16 cellular contexts compared by ENCODE assay signal in genomic region chr14:105182296-105183020, GRCh38. TPM values are rescaled to one million over a fixed set of nuclear protein-coding genes. Genes with fewer than 3 reads are reported as not detected.
DNase-seq lines count a peak whose midpoint lies in the region; ATAC-seq, FAIRE-seq and TF ChIP-seq lines count a peak whose summit lies in the region.
"Had no signal": no experiment of that assay in that cellular context is flagged by ENCODE, and none has a peak within 500 bp of the region (broad histone marks: within the 10 kb centered on the region; RNA-seq: fewer than 3 reads in every experiment).

No MANE protein-coding gene starts in this region.

- peaks cover 7% of the 10 kb centered on the region for H3K4me1 Mint-ChIP-seq in activated CD4-positive, alpha-beta memory T cell treated with anti-CD3 and anti-CD28 coated beads for 36 hours (ENCODE audit: low read depth)
- no peaks in the 10 kb centered on the region for H3K4me1 Mint-ChIP-seq in type B pancreatic cell (ENCODE audit: unreplicated experiment)

- intact Hi-C loops in heart left ventricle (cut with DNase I), result loop anchor here in 1 of 10 donors (10.0 kb wide), 1 partner anchor 352 kb away; no protein-coding TSS in a partner anchor
- intact Hi-C loops in Right ventricle myocardium superior (cut with DNase I), result no loop called here
- intact Hi-C loops in activated CD4-positive, alpha-beta memory T cell treated with anti-CD3 and anti-CD28 coated beads for 36 hours (cut with micrococcal nuclease), result no loop called here

- dilution Hi-C loops in keratinocyte (cut with MboI; ENCODE audit: extremely low pct_ligation_motif_present, low sequenced_read_pairs), result no loop called here

- H3K4me1 ChIP-seq in heart left ventricle (peaks cover 0 to 26% (median 15%) of the 10 kb centered on the region in 12 donors), keratinocyte (ENCODE audit: control insufficient read depth, extremely low read depth, insufficient read depth, low read length) (peaks cover 18% of the 10 kb centered on the region)

- H3K4me3 Mint-ChIP-seq in activated CD4-positive, alpha-beta memory T cell treated with anti-CD3 and anti-CD28 coated beads for 36 hours, result peak overlapping the region; percentile 38
- peak overlapping the region; percentile 76 for H3K4me3 Mint-ChIP-seq in type B pancreatic cell

- H3K27me3 ChIP-seq in heart left ventricle, result peaks cover 0 to 3% (median 0%) of the 10 kb centered on the region in 9 donors
- H3K27me3 ChIP-seq in keratinocyte (ENCODE audit: control insufficient read depth, extremely low read depth, insufficient read depth, low read length), result no peaks in the 10 kb centered on the region
- H3K27me3 ChIP-seq: vagina had no signal

- ATAC-seq in heart left ventricle (peak in 2 of 4 donors; percentile 29 to 47), Right ventricle myocardium superior (ENCODE audit: poor library complexity) (no peak)

- no peak overlapping the region for H3K4me3 ChIP-seq in heart left ventricle
- H3K4me3 ChIP-seq in keratinocyte (ENCODE audit: control insufficient read depth in 2 of 3, extremely low read depth in 1 of 3, insufficient read depth in 2 of 3, low read depth in 1 of 3, low read length in 3 of 3), result no peak overlapping the region
- H3K4me3 ChIP-seq: mucosa of descending colon had no signal

- no peak overlapping the region for H3K27ac Mint-ChIP-seq in activated CD4-positive, alpha-beta memory T cell treated with anti-CD3 and anti-CD28 coated beads for 36 hours
- H3K27ac Mint-ChIP-seq in type B pancreatic cell, result peak overlapping the region; percentile 77

- H3K9ac ChIP-seq in keratinocyte (ENCODE audit: control insufficient read depth, extremely low read depth, insufficient read depth, low read length), result no peak overlapping the region

- TF ChIP-seq POLR2A in heart left ventricle (IDR thresholded peaks at IDR 0.05), result peak in 1 of 2 donors; percentile 11

- peak overlapping the region; percentile 37 for H3K4me2 ChIP-seq in keratinocyte (ENCODE audit: control insufficient read depth, extremely low read depth, insufficient read depth, low read depth, low read length)

- TF ChIP-seq CTCF in heart left ventricle (IDR thresholded peaks at IDR 0.05) (no peak), keratinocyte (optimal IDR thresholded peaks at IDR 0.05 in 1 of 3, IDR thresholded peaks at IDR 0.05 in 1 of 3, conservative IDR thresholded peaks at IDR 0.05 in 1 of 3; ENCODE audit: extremely low read depth in 1 of 3, insufficient read depth in 2 of 3, low read length in 3 of 3) (no peak), type B pancreatic cell (conservative IDR thresholded peaks at IDR 0.05) (no peak)

- WGBS in heart left ventricle, 4 donors, result 51 to 65% (median 57%) methylated on average over 13 to 25 of the region's 25 CpGs

- CTCF ChIA-PET in activated CD4-positive, alpha-beta memory T cell treated with anti-CD3 and anti-CD28 coated beads for 36 hours (lab: Charles Lee), result interaction anchor here (0.6 to 3.1 kb wide), 7 partner anchors 13 to 631 kb away, joined by 3 to 13 read pairs (median 3); partner anchors contain the start of gene JAG2

- no peaks in the 10 kb centered on the region for H4K20me1 ChIP-seq in keratinocyte (ENCODE audit: control insufficient read depth, extremely low read depth, insufficient read depth, low read length)

- H3K79me2 ChIP-seq in keratinocyte (ENCODE audit: control insufficient read depth, insufficient read depth, low read length), result no peaks in the 10 kb centered on the region

- FAIRE-seq in keratinocyte (lab: Jason Lieb, UNC), result peak; percentile 5
- FAIRE-seq in GM19239 (lab: Jason Lieb, UNC), result no peak

- H3K36me3 Mint-ChIP-seq in activated CD4-positive, alpha-beta memory T cell treated with anti-CD3 and anti-CD28 coated beads for 36 hours, result no peaks in the 10 kb centered on the region
- H3K36me3 Mint-ChIP-seq in type B pancreatic cell, result no peaks in the 10 kb centered on the region

- H3K36me3 ChIP-seq in heart left ventricle (no peaks in the 10 kb centered on the region), keratinocyte (ENCODE audit: control insufficient read depth in 2 of 2, extremely low read depth in 1 of 2, insufficient read depth in 2 of 2, low read length in 2 of 2) (no peaks in the 10 kb centered on the region)
- H3K36me3 ChIP-seq: vagina had no signal

- no peaks in the 10 kb centered on the region for H3K27me3 Mint-ChIP-seq in activated CD4-positive, alpha-beta memory T cell treated with anti-CD3 and anti-CD28 coated beads for 36 hours
- H3K27me3 Mint-ChIP-seq in type B pancreatic cell, result peaks cover 5% of the 10 kb centered on the region

- peak overlapping the region; percentile 67 for H2AFZ ChIP-seq in keratinocyte (ENCODE audit: control insufficient read depth, low read length)

- H3K27ac ChIP-seq in heart left ventricle, result peak overlapping the region in 10 of 12 donors; percentile 6 to 74 (median 34)
- H3K27ac ChIP-seq in keratinocyte (ENCODE audit: control insufficient read depth, insufficient read depth, low read length), result no peak overlapping the region
- H3K27ac ChIP-seq: dorsolateral prefrontal cortex, vagina had no signal

- H3K9me3 ChIP-seq in heart left ventricle (no peaks in the 10 kb centered on the region), keratinocyte (ENCODE audit: control insufficient read depth, low read depth, low read length) (no peaks in the 10 kb centered on the region)
- H3K9me3 ChIP-seq: mucosa of descending colon, vagina had no signal

- POLR2A ChIA-PET in activated CD4-positive, alpha-beta memory T cell treated with anti-CD3 and anti-CD28 coated beads for 36 hours (lab: Charles Lee), result interaction anchor here (1.1 kb wide), 1 partner anchor 10 kb away, joined by 4 read pairs; no protein-coding TSS in a partner anchor

- no peaks in the 10 kb centered on the region for H3K9me3 Mint-ChIP-seq in activated CD4-positive, alpha-beta memory T cell treated with anti-CD3 and anti-CD28 coated beads for 36 hours
- no peaks in the 10 kb centered on the region for H3K9me3 Mint-ChIP-seq in type B pancreatic cell

- DNase-seq in heart left ventricle (no peak), Right ventricle myocardium superior (no peak), keratinocyte (ENCODE audit: low read depth, low spot score) (no peak), type B pancreatic cell (ENCODE audit: extremely low spot score, unreplicated experiment) (no peak), superior temporal gyrus (ENCODE audit: extremely low spot score) (no peak), GM19239 (ENCODE audit: insufficient read length, low spot score) (no peak)
- no peak for DNase-seq in activated CD4-positive, alpha-beta memory T cell treated with anti-CD3 and anti-CD28 coated beads for 36 hours
- no peak for DNase-seq in stimulated activated CD4-positive, alpha-beta T cell treated with anti-CD3 and anti-CD28 coated beads, Interleukin-15, amount 100 ng/mL, for 24 hours
- DNase-seq: dorsolateral prefrontal cortex; KG1; mucosa of descending colon; NCI-H1436; NCI-H446 treated with DMSO at 0.1 percent for 48 hours; PC-3; stimulated activated CD4-positive, alpha-beta T cell treated with anti-CD3 and anti-CD28 coated beads, Interleukin-2, amount 100 ng/mL, for 24 hours had no signal

- H3K9me1 ChIP-seq in keratinocyte (ENCODE audit: control insufficient read depth, extremely low read depth, insufficient read depth, low read length), result no peaks in the 10 kb centered on the region

RNA-seq across cellular contexts. Expression of gene NUDT14, which starts 1.3 kb away (rescaled TPM):
- total RNA-seq in heart left ventricle, result 10 to 100 TPM; 16.7 to 48.9 (median 23.8) TPM
- polyA plus RNA-seq in heart left ventricle, result 10 to 100 TPM; 14.3 to 29.6 TPM
- total RNA-seq in Right ventricle myocardium superior, result 32.2 TPM
- 10 to 100 TPM; 14.7 to 14.8 TPM for total RNA-seq in activated CD4-positive, alpha-beta memory T cell treated with anti-CD3 and anti-CD28 coated beads for 36 hours
- 15.6 to 28.8 TPM (median 16.1 TPM) in 3 replicates for polyA plus RNA-seq in keratinocyte
- polyA plus RNA-seq in keratinocyte (2011; ENCODE audit: low read depth), result 4.9 TPM
- 9.0 and 27.0 TPM in 2 replicates for polyA plus RNA-seq in keratinocyte (2011; cell fraction: cytosol; rRNA removed)
- polyA plus RNA-seq in keratinocyte (2011; cell fraction: nucleus; rRNA removed), result 9.5 and 12.3 TPM in 2 replicates
- polyA plus RNA-seq in keratinocyte (2012; ENCODE audit: low replicate concordance), result 19.5 and 34.9 TPM in 2 replicates
- polyA minus RNA-seq in keratinocyte, result 7.7 to 14.3 TPM (median 11.1 TPM) in 3 replicates
- polyA minus RNA-seq in keratinocyte (2011; cell fraction: cytosol; rRNA and poly(A)+ RNA removed), result 37.0 TPM
- 2.3 and 5.8 TPM in 2 replicates for polyA minus RNA-seq in keratinocyte (2011; cell fraction: nucleus; rRNA and poly(A)+ RNA removed)
- total RNA-seq in type B pancreatic cell (ENCODE audit: low replicate concordance), result 33.3 and 49.6 TPM in 2 replicates

RNA-seq across cellular contexts. Expression of gene JAG2, which starts 13.9 kb away (rescaled TPM):
- 10 to 100 TPM; 20.4 to 62.4 (median 28.6) TPM for total RNA-seq in heart left ventricle
- 10 to 100 TPM; 19.1 to 25.2 TPM for polyA plus RNA-seq in heart left ventricle
- total RNA-seq in Right ventricle myocardium superior, result 28.6 TPM
- total RNA-seq in activated CD4-positive, alpha-beta memory T cell treated with anti-CD3 and anti-CD28 coated beads for 36 hours, result 1 to 10 TPM; 1.6 to 2.4 TPM
- 28.3 to 38.2 TPM (median 36.5 TPM) in 3 replicates for polyA plus RNA-seq in keratinocyte
- 7.2 TPM for polyA plus RNA-seq in keratinocyte (2011; ENCODE audit: low read depth)
- 9.4 and 18.2 TPM in 2 replicates for polyA plus RNA-seq in keratinocyte (2011; cell fraction: cytosol; rRNA removed)
- polyA plus RNA-seq in keratinocyte (2011; cell fraction: nucleus; rRNA removed), result 140 and 145 TPM in 2 replicates
- polyA plus RNA-seq in keratinocyte (2012; ENCODE audit: low replicate concordance), result 17.3 and 74.5 TPM in 2 replicates
- polyA minus RNA-seq in keratinocyte, result 48.0 to 72.7 TPM (median 66.2 TPM) in 3 replicates
- polyA minus RNA-seq in keratinocyte (2011; cell fraction: cytosol; rRNA and poly(A)+ RNA removed), result 39.1 TPM
- 141 and 154 TPM in 2 replicates for polyA minus RNA-seq in keratinocyte (2011; cell fraction: nucleus; rRNA and poly(A)+ RNA removed)
- 16.5 and 37.1 TPM in 2 replicates for total RNA-seq in type B pancreatic cell (ENCODE audit: low replicate concordance)
